Comparison of ENCODE assay signal across 8 cellular contexts in genomic region chr9:37037744-37038640, GRCh38. TPM values are rescaled to one million over a fixed set of nuclear protein-coding genes. Genes with fewer than 3 reads are reported as not detected.
DNase-seq lines count a peak whose midpoint lies in the region; ATAC-seq and TF ChIP-seq lines count a peak whose summit lies in the region.

No MANE protein-coding gene starts in this region.

- H3K4me1 ChIP-seq in CD8-positive, alpha-beta T cell (ENCODE audit: insufficient read depth, low read length), result peaks cover 48% of the 10 kb centered on the region

- ATAC-seq in CD8-positive, alpha-beta T cell, result no peak
- ATAC-seq in HG02642 (IDR thresholded peaks at IDR 0.05; ENCODE audit: poor library complexity, unreplicated experiment) (peak; percentile 22), GM18909 (IDR thresholded peaks at IDR 0.05; ENCODE audit: poor library complexity, unreplicated experiment) (no peak)

- H3K4me3 ChIP-seq in CD8-positive, alpha-beta T cell (ENCODE audit: low read depth, low read length), result peak overlapping the region; percentile 41

- POLR2A ChIA-PET in CD8-positive, alpha-beta T cell (lab: Charles Lee), result no interaction called here

- H3K9me3 Mint-ChIP-seq in CD8-positive, alpha-beta T cell, result peaks cover 2% of the 10 kb centered on the region
- H3K9me3 Mint-ChIP-seq in chondrocyte (ENCODE audit: low read depth) (no peaks in the 10 kb centered on the region), nephron progenitor cell (no peaks in the 10 kb centered on the region)

- peak overlapping the region; percentile 91 for H3K4me3 Mint-ChIP-seq in CD8-positive, alpha-beta T cell
- H3K4me3 Mint-ChIP-seq in chondrocyte (ENCODE audit: unreplicated experiment), result peak overlapping the region; percentile 78
- peak overlapping the region; percentile 79 for H3K4me3 Mint-ChIP-seq in nephron progenitor cell

- CTCF ChIA-PET in CD8-positive, alpha-beta T cell (lab: Charles Lee), result no interaction called here

- H3K36me3 ChIP-seq in CD8-positive, alpha-beta T cell (ENCODE audit: insufficient read depth, low read length), result no peaks in the 10 kb centered on the region

- H3K27ac ChIP-seq in CD8-positive, alpha-beta T cell (ENCODE audit: low read depth, low read length), result no peak overlapping the region

- peaks cover 33% of the 10 kb centered on the region for H3K4me1 Mint-ChIP-seq in CD8-positive, alpha-beta T cell (ENCODE audit: low read depth)
- H3K4me1 Mint-ChIP-seq in chondrocyte (ENCODE audit: low read depth), result peaks cover 32% of the 10 kb centered on the region
- peaks cover 32% of the 10 kb centered on the region for H3K4me1 Mint-ChIP-seq in nephron progenitor cell

- no peak overlapping the region for H3K27ac Mint-ChIP-seq in CD8-positive, alpha-beta T cell
- H3K27ac Mint-ChIP-seq in chondrocyte (ENCODE audit: unreplicated experiment) (no peak overlapping the region), nephron progenitor cell (no peak overlapping the region)

- peaks cover 73% of the 10 kb centered on the region for H3K27me3 Mint-ChIP-seq in CD8-positive, alpha-beta T cell (ENCODE audit: low read depth)
- H3K27me3 Mint-ChIP-seq in chondrocyte (ENCODE audit: low read depth) (peaks cover 83% of the 10 kb centered on the region), nephron progenitor cell (ENCODE audit: low read depth, poor library complexity) (peaks cover 98% of the 10 kb centered on the region)

- peaks cover 2% of the 10 kb centered on the region for H3K36me3 Mint-ChIP-seq in CD8-positive, alpha-beta T cell
- H3K36me3 Mint-ChIP-seq in chondrocyte (ENCODE audit: low read depth), result peaks cover 7% of the 10 kb centered on the region
- no peaks in the 10 kb centered on the region for H3K36me3 Mint-ChIP-seq in nephron progenitor cell (ENCODE audit: low read depth)

- no peaks in the 10 kb centered on the region for H3K9me3 ChIP-seq in CD8-positive, alpha-beta T cell (ENCODE audit: low read length)

- no peak for TF ChIP-seq CTCF in CD8-positive, alpha-beta T cell (IDR thresholded peaks at IDR 0.05)
- TF ChIP-seq CTCF in chondrocyte (IDR thresholded peaks at IDR 0.05), result no peak
- TF ChIP-seq CTCF in nephron progenitor cell (IDR thresholded peaks at IDR 0.05), result no peak

- intact Hi-C loops in CD8-positive, alpha-beta T cell (cut with DNase I, micrococcal nuclease), result loop anchor here (1.0 to 2.0 kb wide), 2 partner anchors 41 kb away; no protein-coding TSS in a partner anchor

- DNase-seq in CD8-positive, alpha-beta T cell, result no peak
- DNase-seq in chondrocyte (ENCODE audit: low spot score) (no peak), nephron progenitor cell (peak; percentile 52), NCI-H2107 (lab: John Stamatoyannopoulos, UW) (no peak), epidermal melanocyte (ENCODE audit: insufficient read length, low spot score) (no peak), hepatic stellate cell (ENCODE audit: low spot score) (no peak)

- H3K27me3 ChIP-seq in CD8-positive, alpha-beta T cell (ENCODE audit: insufficient read depth, low read length), result peaks cover 57% of the 10 kb centered on the region

RNA-seq across cellular contexts. Expression of gene PAX5, which starts 3.9 kb away (rescaled TPM):
- 1 to 10 TPM; 1.9 to 2.3 TPM for total RNA-seq in CD8-positive, alpha-beta T cell
- total RNA-seq in chondrocyte, result not detected in 3 replicates
